23 cellular contexts compared by ENCODE assay signal in genomic region chr12:65636436-65636835, GRCh38.
DNase-seq lines count a peak whose midpoint lies in the region; ATAC-seq and TF ChIP-seq lines count a peak whose summit lies in the region.
"Had no signal": no experiment of that assay in that cellular context is flagged by ENCODE, and none has a peak within 500 bp of the region (broad histone marks: within the 10 kb centered on the region; RNA-seq: fewer than 3 reads in every experiment).

No MANE protein-coding gene starts in this region.

- H3K23ac ChIP-seq in IMR-90 (ENCODE audit: low read depth, low read length) (no peak overlapping the region; the same call in 1 of the 2 replicates), mesenchymal stem cell (ENCODE audit: low read length in 2 of 2) (no peak overlapping the region)

- no CpG with 5 or more reads among the region's 1 CpG for WGBS in IMR-90 (ENCODE audit: extremely low coverage in 2 of 2, insufficient read length in 1 of 2), 2 experiments
- 97% methylated on average over 1 of the region's 1 CpG for WGBS in mesenchymal stem cell

- peaks cover 18% of the 10 kb centered on the region for H3K9me1 ChIP-seq in IMR-90 (ENCODE audit: insufficient read depth, low read length)

- H3K4me1 ChIP-seq in IMR-90 (ENCODE audit: control insufficient read depth, insufficient read depth, low read length) (peaks cover 36% of the 10 kb centered on the region), mesenchymal stem cell (ENCODE audit: control insufficient read depth, insufficient read depth, low read depth, low read length) (peaks cover 5% of the 10 kb centered on the region)
- H3K4me1 ChIP-seq: BE2C had no signal

- no TSS peak for BruUV-seq in Calu3 (replicated peaks; lab: Mats Ljungman, UMichigan)
- BruUV-seq in IMR-90 (replicated peaks; lab: Mats Ljungman, UMichigan) = no TSS peak

- no peaks in the 10 kb centered on the region for H4K20me1 ChIP-seq in IMR-90 (ENCODE audit: insufficient read depth, low read length)

- H2BK15ac ChIP-seq in IMR-90 (ENCODE audit: low read depth, low read length) = peak overlapping the region; percentile 90; the same call in 2 of the 3 replicates
- H2BK15ac ChIP-seq in mesenchymal stem cell (ENCODE audit: low read depth, poor library complexity, severe bottlenecking) = no peak overlapping the region

- peak overlapping the region; percentile 30; the same call in 1 of the 2 replicates for H4K5ac ChIP-seq in IMR-90 (ENCODE audit: low read depth, low read length)

- H3K27me3 Mint-ChIP-seq in Calu3 (ENCODE audit: unreplicated experiment) = no peaks in the 10 kb centered on the region
- H3K27me3 Mint-ChIP-seq in activated CD8-positive, alpha-beta T cell treated with anti-CD3 and anti-CD28 coated beads, Interleukin-2, amount 10 ng/mL, durations not matched to agents 7 days and 5 days (ENCODE audit: low read depth) = peaks cover under 1% of the 10 kb centered on the region

- no peak for ATAC-seq in IMR-90 (ENCODE audit: low read depth)
- no peak for ATAC-seq in activated CD8-positive, alpha-beta T cell treated with anti-CD3 and anti-CD28 coated beads, Interleukin-2, amount 10 ng/mL, durations not matched to agents 7 days and 5 days
- ATAC-seq: GM23338, Right ventricle myocardium inferior had no signal

- H3K9me3 ChIP-seq in IMR-90 (ENCODE audit: control insufficient read depth, insufficient read depth, low read length) (no peaks in the 10 kb centered on the region), mesenchymal stem cell (ENCODE audit: control insufficient read depth, low read length) (no peaks in the 10 kb centered on the region)
- H3K9me3 ChIP-seq: BE2C, MG63, SJCRH30 had no signal

- peaks cover 0 to 47% of the 10 kb centered on the region in 2 experiments; a peak in 2 of 4 replicates for H3K79me1 ChIP-seq in IMR-90 (ENCODE audit: low read depth in 1 of 2, low read length in 2 of 2)
- H3K79me1 ChIP-seq in mesenchymal stem cell (replicated peaks; ENCODE audit: low read length, poor library complexity, severe bottlenecking) = no peaks in the 10 kb centered on the region

- peak overlapping the region; percentile 91; the same call in 1 of the 2 replicates for H2BK20ac ChIP-seq in IMR-90 (ENCODE audit: low read depth, low read length)

- H3K4me3 Mint-ChIP-seq in Calu3 (ENCODE audit: low read depth, unreplicated experiment) = no peak overlapping the region
- H3K4me3 Mint-ChIP-seq in activated CD8-positive, alpha-beta T cell treated with anti-CD3 and anti-CD28 coated beads, Interleukin-2, amount 10 ng/mL, durations not matched to agents 7 days and 5 days = no peak overlapping the region
- H3K4me3 Mint-ChIP-seq: CD14-positive monocyte; CD8-positive, alpha-beta memory T cell; GM23338; H9 had no signal

- TF ChIP-seq RAD21 in IMR-90 (IDR thresholded peaks at IDR 0.05; ENCODE audit: low read length) = no peak

- H3K27me3 ChIP-seq in IMR-90 (ENCODE audit: control insufficient read depth, insufficient read depth, low read length) (no peaks in the 10 kb centered on the region), brain microvascular endothelial cell (replicated peaks) (no peaks in the 10 kb centered on the region), mesenchymal stem cell (ENCODE audit: control insufficient read depth in 1 of 2, insufficient read depth in 1 of 2, low read length in 2 of 2) (no peaks in the 10 kb centered on the region)
- H3K27me3 ChIP-seq: BE2C, MG63, SJCRH30 had no signal

- TF ChIP-seq CTCF in Calu3 (IDR thresholded peaks at IDR 0.05; ENCODE audit: unreplicated experiment) (no peak), IMR-90 (conservative IDR thresholded peaks at IDR 0.05; ENCODE audit: low read depth, low read length) (no peak), brain microvascular endothelial cell (IDR thresholded peaks at IDR 0.05; ENCODE audit: low read depth, low read length, missing control alignments) (no peak)

- H3K36me3 ChIP-seq in IMR-90 (ENCODE audit: control insufficient read depth, insufficient read depth, low read length) = no peaks in the 10 kb centered on the region
- H3K36me3 ChIP-seq in brain microvascular endothelial cell (replicated peaks) = no peaks in the 10 kb centered on the region
- H3K36me3 ChIP-seq in mesenchymal stem cell (ENCODE audit: control insufficient read depth in 1 of 2, insufficient read depth in 2 of 2, low read depth in 1 of 2, low read length in 2 of 2) = no peaks in the 10 kb centered on the region
- H3K36me3 ChIP-seq: BE2C, MG63, SJCRH30 had no signal

- peak overlapping the region; percentile 20 to 55; a peak in 2 of 4 replicates for H4K8ac ChIP-seq in IMR-90 (ENCODE audit: low read depth in 2 of 2, low read length in 2 of 2)
- no peak overlapping the region for H4K8ac ChIP-seq in mesenchymal stem cell (ENCODE audit: low read length)

- no peak overlapping the region for H3K9ac ChIP-seq in IMR-90 (ENCODE audit: low read depth, low read length)
- H3K9ac ChIP-seq in mesenchymal stem cell (ENCODE audit: low read length) = peak overlapping the region; percentile 84

- peak overlapping the region; percentile 93; the same call in 1 of the 2 replicates for H2BK120ac ChIP-seq in IMR-90 (ENCODE audit: low read depth, low read length)
- H2BK120ac ChIP-seq in mesenchymal stem cell (ENCODE audit: low read depth, low read length) = no peak overlapping the region

- H3K18ac ChIP-seq in IMR-90 (ENCODE audit: low read depth, low read length) (peak overlapping the region; percentile 27; the same call in 1 of the 2 replicates), mesenchymal stem cell (ENCODE audit: low read depth in 1 of 2, low read length in 2 of 2) (peak overlapping the region in 1 of 2 experiments; percentile 24)

- H3K4ac ChIP-seq in IMR-90 (ENCODE audit: low read depth, low read length) (peak overlapping the region; percentile 83; the same call in 1 of the 2 replicates), mesenchymal stem cell (ENCODE audit: low read depth in 1 of 2, low read length in 2 of 2) (no peak overlapping the region)

- no peak overlapping the region for H2BK12ac ChIP-seq in mesenchymal stem cell (ENCODE audit: low read length in 2 of 2)

- H3K27ac Mint-ChIP-seq in Calu3 (ENCODE audit: unreplicated experiment) = peak overlapping the region; percentile 82
- H3K27ac Mint-ChIP-seq in activated CD8-positive, alpha-beta T cell treated with anti-CD3 and anti-CD28 coated beads, Interleukin-2, amount 10 ng/mL, durations not matched to agents 7 days and 5 days = no peak overlapping the region
- H3K27ac Mint-ChIP-seq: CD14-positive monocyte; CD8-positive, alpha-beta memory T cell; GM23338; H9 had no signal

- no peak overlapping the region; the same call in 1 of the 2 replicates for H3K14ac ChIP-seq in IMR-90 (replicated peaks; ENCODE audit: low read depth, low read length)
- no peak overlapping the region for H3K14ac ChIP-seq in mesenchymal stem cell (ENCODE audit: low read length in 2 of 2)

- in situ Hi-C loops in IMR-90 (cut with MboI; ENCODE audit: low sequenced_read_pairs) = no loop called here
- in situ Hi-C loops in brain microvascular endothelial cell (cut with HindIII; ENCODE audit: low pct_ligation_motif_present, low sequenced_read_pairs) = no loop called here

- DNase-seq in Calu3 = no peak
- no peak for DNase-seq in IMR-90
- no peak for DNase-seq in brain microvascular endothelial cell
- DNase-seq in mesenchymal stem cell = no peak
- DNase-seq in activated CD8-positive, alpha-beta T cell treated with anti-CD3 and anti-CD28 coated beads, Interleukin-2, amount 10 ng/mL, durations not matched to agents 7 days and 5 days = no peak
- no peak for DNase-seq in GM03348 (ENCODE audit: low spot score)
- DNase-seq in NK-92 (lab: John Stamatoyannopoulos, UW; ENCODE audit: unreplicated experiment) = no peak
- no peak for DNase-seq in DMS 273 treated with DMSO at 0.1 percent for 48 hours (lab: John Stamatoyannopoulos, UW)
- DNase-seq: ACHN; BE2C; CD8-positive, alpha-beta memory T cell; DMS53; H9; KG1; MG63; NCI-H1105 treated with DMSO at 0.1 percent for 48 hours; NCI-H2029; NCI-H446; NCI-H526 treated with DMSO at 0.1 percent for 48 hours; SJCRH30 had no signal

- H3K4me1 Mint-ChIP-seq in Calu3 (ENCODE audit: low read depth, unreplicated experiment) = peaks cover 40% of the 10 kb centered on the region
- no peaks in the 10 kb centered on the region for H3K4me1 Mint-ChIP-seq in activated CD8-positive, alpha-beta T cell treated with anti-CD3 and anti-CD28 coated beads, Interleukin-2, amount 10 ng/mL, durations not matched to agents 7 days and 5 days (ENCODE audit: low read depth)
- H3K4me1 Mint-ChIP-seq: CD14-positive monocyte; CD8-positive, alpha-beta memory T cell had no signal

- H2AFZ ChIP-seq in IMR-90 (replicated peaks; ENCODE audit: low read length, poor library complexity) (no peak overlapping the region), mesenchymal stem cell (ENCODE audit: low read depth, low read length) (no peak overlapping the region)
- H2AFZ ChIP-seq: GM23338 had no signal

- TF ChIP-seq POLR2A in IMR-90 (IDR thresholded peaks at IDR 0.05; ENCODE audit: low read depth, low read length) = no peak

- H3K36me3 Mint-ChIP-seq in Calu3 (ENCODE audit: insufficient read depth, unreplicated experiment) = peaks cover 14% of the 10 kb centered on the region
- no peaks in the 10 kb centered on the region for H3K36me3 Mint-ChIP-seq in activated CD8-positive, alpha-beta T cell treated with anti-CD3 and anti-CD28 coated beads, Interleukin-2, amount 10 ng/mL, durations not matched to agents 7 days and 5 days (ENCODE audit: low read depth)
- H3K36me3 Mint-ChIP-seq: CD14-positive monocyte; CD8-positive, alpha-beta memory T cell had no signal

- CTCF ChIA-PET in Calu3 (lab: Charles Lee) = interaction anchor here (2.0 kb wide), 1 partner anchor 9 kb away, joined by 4 read pairs; no protein-coding TSS in a partner anchor
- CTCF ChIA-PET in IMR-90 (lab: Yijun Ruan, JAX) = no interaction called here
- CTCF ChIA-PET in activated CD8-positive, alpha-beta T cell treated with anti-CD3 and anti-CD28 coated beads, Interleukin-2, amount 10 ng/mL, durations not matched to agents 7 days and 5 days (lab: Charles Lee) = no interaction called here

- peak overlapping the region; percentile 81 for H2AK5ac ChIP-seq in IMR-90 (ENCODE audit: low read depth, low read length)
- H2AK5ac ChIP-seq in mesenchymal stem cell (ENCODE audit: low read length, severe bottlenecking) = no peak overlapping the region

- no peaks in the 10 kb centered on the region for H3K9me3 Mint-ChIP-seq in Calu3 (ENCODE audit: low read depth, unreplicated experiment)
- no peaks in the 10 kb centered on the region for H3K9me3 Mint-ChIP-seq in activated CD8-positive, alpha-beta T cell treated with anti-CD3 and anti-CD28 coated beads, Interleukin-2, amount 10 ng/mL, durations not matched to agents 7 days and 5 days (ENCODE audit: insufficient read depth)
- H3K9me3 Mint-ChIP-seq: GM23338, H9 had no signal

- H3K56ac ChIP-seq in IMR-90 (ENCODE audit: extremely low read depth, insufficient read depth, low read length) = no peak overlapping the region

- intact Hi-C loops in Calu3 (cut with micrococcal nuclease; ENCODE audit: unreplicated experiment) (no loop called here), IMR-90 (cut with micrococcal nuclease) (no loop called here)

- H3K4me2 ChIP-seq in IMR-90 (ENCODE audit: low read depth, low read length) (no peak overlapping the region), mesenchymal stem cell (ENCODE audit: low read length, poor library complexity, severe bottlenecking) (no peak overlapping the region)
- H3K4me2 ChIP-seq: GM23338 had no signal

- H2BK5ac ChIP-seq in IMR-90 (ENCODE audit: low read depth, low read length, poor library complexity, severe bottlenecking) = peak overlapping the region; percentile 98
- no peak overlapping the region for H2BK5ac ChIP-seq in mesenchymal stem cell (ENCODE audit: low read depth, low read length, poor library complexity, severe bottlenecking)

- POLR2A ChIA-PET in IMR-90 (lab: Charles Lee; ENCODE audit: unreplicated experiment) = interaction anchor here (0.6 kb wide), 1 partner anchor 17 kb away, joined by 3 read pairs; no protein-coding TSS in a partner anchor
- POLR2A ChIA-PET in activated CD8-positive, alpha-beta T cell treated with anti-CD3 and anti-CD28 coated beads, Interleukin-2, amount 10 ng/mL, durations not matched to agents 7 days and 5 days (lab: Charles Lee) = no interaction called here

- H4K91ac ChIP-seq in IMR-90 (ENCODE audit: insufficient read depth, low read depth, low read length) = no peak overlapping the region; the same call in 1 of the 2 replicates
- H4K91ac ChIP-seq in mesenchymal stem cell (ENCODE audit: low read length) = no peak overlapping the region

- dilution Hi-C loops in IMR-90 (cut with HindIII; ENCODE audit: low sequenced_read_pairs, unreplicated experiment) = no loop called here

- no peak overlapping the region for H2AK9ac ChIP-seq in IMR-90 (replicated peaks; ENCODE audit: low read depth, low read length, poor library complexity)

- H3K27ac ChIP-seq in IMR-90 (ENCODE audit: insufficient read depth, low read length) (no peak overlapping the region), brain microvascular endothelial cell (peak overlapping the region; percentile 98), mesenchymal stem cell (ENCODE audit: low read length, poor library complexity, severe bottlenecking) (no peak overlapping the region)
- H3K27ac ChIP-seq: SJCRH30 had no signal

- H3K4me3 ChIP-seq in IMR-90 (ENCODE audit: insufficient read depth, low read depth, low read length) (no peak overlapping the region), brain microvascular endothelial cell (ENCODE audit: low read depth, low read length) (no peak overlapping the region), mesenchymal stem cell (ENCODE audit: insufficient read depth in 1 of 2, low read depth in 1 of 2, low read length in 2 of 2) (no peak overlapping the region)
- H3K4me3 ChIP-seq: GM23338, MG63, SJCRH30 had no signal
